In the genomic region with DNA sequence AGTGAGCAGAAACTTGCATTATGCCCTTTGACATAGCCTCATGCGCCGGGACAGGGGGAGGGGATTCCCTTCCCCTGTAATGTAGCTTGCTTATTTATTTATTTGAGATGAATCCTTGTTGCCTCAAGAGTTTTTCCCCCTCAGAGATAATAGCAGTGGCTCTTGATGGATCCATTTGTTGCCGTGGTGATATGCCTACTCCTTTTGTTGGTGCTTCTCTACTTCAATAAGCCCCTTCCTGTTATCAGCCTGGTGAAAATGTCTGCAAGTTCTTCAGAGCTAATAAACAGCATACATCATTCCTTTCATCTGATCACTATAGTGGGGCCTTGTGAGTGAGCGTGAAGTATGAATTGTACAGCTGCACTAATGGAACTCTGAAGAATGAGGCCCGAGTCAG, we compare ENCODE assay signal across 21 cellular contexts. TPM values are rescaled to one million over a fixed set of nuclear protein-coding genes. Genes with fewer than 3 reads are reported as not detected.
DNase-seq lines count a peak whose midpoint lies in the region; ATAC-seq and TF ChIP-seq lines count a peak whose summit lies in the region.
"Had no signal": no experiment of that assay in that cellular context is flagged by ENCODE, and none has a peak within 500 bp of the region (broad histone marks: within the 10 kb centered on the region; RNA-seq: fewer than 3 reads in every experiment).

No MANE protein-coding gene starts in this region.

- H3K9me3 ChIP-seq in smooth muscle cell (replicated peaks; ENCODE audit: low read depth), result no peaks in the 10 kb centered on the region
- H3K9me3 ChIP-seq: SK-N-SH had no signal

- H3K4me1 Mint-ChIP-seq in brain, result peaks cover 22% of the 10 kb centered on the region
- H3K4me1 Mint-ChIP-seq: activated CD4-positive, alpha-beta memory T cell treated with anti-CD3 and anti-CD28 coated beads, Interleukin-2, amount 10 ng/mL, durations not matched to agents 7 days and 5 days had no signal

- no peak overlapping the region for H3K4me3 ChIP-seq in smooth muscle cell

- no peaks in the 10 kb centered on the region for H3K4me1 ChIP-seq in smooth muscle cell (ENCODE audit: low read depth)

- H3K36me3 ChIP-seq in smooth muscle cell (ENCODE audit: low read depth), result no peaks in the 10 kb centered on the region

- H3K27ac Mint-ChIP-seq in brain, result peak overlapping the region in 3 of 5 experiments; percentile 12 to 70 (median 13)
- H3K27ac Mint-ChIP-seq: activated CD4-positive, alpha-beta memory T cell treated with anti-CD3 and anti-CD28 coated beads, Interleukin-2, amount 10 ng/mL, durations not matched to agents 7 days and 5 days; T-helper 2 cell treated with Interferon-gamma antibody and Interleukin-4, amounts not matched to agents 5 μg/mL and 100 μg/mL, for 36 hours had no signal

- no peak overlapping the region for H3K4me2 ChIP-seq in smooth muscle cell
- H3K4me2 ChIP-seq: SK-N-SH had no signal

- H3K79me2 ChIP-seq in smooth muscle cell (ENCODE audit: low read depth), result no peaks in the 10 kb centered on the region

- no peak overlapping the region for H3K4me3 Mint-ChIP-seq in brain
- H3K4me3 Mint-ChIP-seq: activated CD4-positive, alpha-beta memory T cell treated with anti-CD3 and anti-CD28 coated beads, Interleukin-2, amount 10 ng/mL, durations not matched to agents 7 days and 5 days; T-helper 2 cell treated with Interferon-gamma antibody and Interleukin-4, amounts not matched to agents 5 μg/mL and 100 μg/mL, for 36 hours had no signal

- no peaks in the 10 kb centered on the region for H3K27me3 Mint-ChIP-seq in brain
- H3K27me3 Mint-ChIP-seq: activated CD4-positive, alpha-beta memory T cell treated with anti-CD3 and anti-CD28 coated beads, Interleukin-2, amount 10 ng/mL, durations not matched to agents 7 days and 5 days had no signal

- H2AFZ ChIP-seq in smooth muscle cell (ENCODE audit: low read depth), result no peak overlapping the region

- TF ChIP-seq CTCF in brain (conservative IDR thresholded peaks at IDR 0.05) (no peak), smooth muscle cell (IDR thresholded peaks at IDR 0.05; ENCODE audit: borderline replicate concordance, insufficient read depth, poor library complexity, severe bottlenecking) (no peak)

- H3F3A ChIP-seq in smooth muscle cell (ENCODE audit: low read depth), result no peaks in the 10 kb centered on the region

- H3K9me3 Mint-ChIP-seq in brain, result no peaks in the 10 kb centered on the region
- H3K9me3 Mint-ChIP-seq: activated CD4-positive, alpha-beta memory T cell treated with anti-CD3 and anti-CD28 coated beads, Interleukin-2, amount 10 ng/mL, durations not matched to agents 7 days and 5 days; T-helper 2 cell treated with Interferon-gamma antibody and Interleukin-4, amounts not matched to agents 5 μg/mL and 100 μg/mL, for 36 hours had no signal

- no peaks in the 10 kb centered on the region for H4K20me1 ChIP-seq in smooth muscle cell (ENCODE audit: low read depth)

- no peak for ATAC-seq in GM18868 (IDR thresholded peaks at IDR 0.05; ENCODE audit: unreplicated experiment)
- ATAC-seq: left ventricle myocardium superior had no signal

- peaks cover 18% of the 10 kb centered on the region for H3K36me3 Mint-ChIP-seq in brain

- no peaks in the 10 kb centered on the region for H3K27me3 ChIP-seq in smooth muscle cell (ENCODE audit: low read depth)

- DNase-seq in NCI-H1092 treated with DMSO at 0.1 percent for 48 hours (lab: John Stamatoyannopoulos, UW), result peak; percentile 37
- peak; percentile 92 for DNase-seq in NCI-H2227 (lab: John Stamatoyannopoulos, UW; ENCODE audit: unreplicated experiment)
- DNase-seq in pons (ENCODE audit: low spot score), result peak; percentile 45
- no peak for DNase-seq in NCI-H2029 treated with DMSO at 0.1 percent for 48 hours (lab: John Stamatoyannopoulos, UW)
- no peak for DNase-seq in NCI-H526 (lab: John Stamatoyannopoulos, UW)
- DNase-seq in smooth muscle cell (lab: John Stamatoyannopoulos, UW; ENCODE audit: unreplicated experiment), result no peak
- DNase-seq: activated CD4-positive, alpha-beta memory T cell treated with anti-CD3 and anti-CD28 coated beads, Interleukin-2, amount 10 ng/mL, durations not matched to agents 7 days and 5 days; activated CD4-positive, CD25-positive, alpha-beta regulatory T cell; activated T-cell treated with anti-CD3 and anti-CD28 coated beads for 4 hours; dermis blood vessel endothelial cell; left ventricle myocardium superior; MM.1S; NCI-H2171 treated with DMSO at 0.1 percent for 48 hours; SK-N-SH; stimulated activated CD4-positive, alpha-beta T cell treated with anti-CD3 and anti-CD28 coated beads, Interleukin-12 subunit alpha, Interleukin-12 subunit beta, amount 100 ng/mL, for 4 hours had no signal

- no peak overlapping the region for H3K9ac ChIP-seq in smooth muscle cell (ENCODE audit: low read depth)
- H3K9ac ChIP-seq: SK-N-SH had no signal

- WGBS in smooth muscle cell (ENCODE audit: low lambda C conversion rate), result 92% methylated on average over 5 of the region's 5 CpGs

- H3K27ac ChIP-seq in smooth muscle cell (ENCODE audit: low read depth), result no peak overlapping the region
- H3K27ac ChIP-seq: epithelial cell of prostate, HL-60, RWPE1 had no signal

RNA-seq across cellular contexts. Expression of gene FZD5, which starts 19.4 kb away (rescaled TPM):
- polyA plus RNA-seq in brain (ENCODE audit: insufficient read depth, low read depth, low replicate concordance), result 2.0 TPM
- total RNA-seq in smooth muscle cell, result 0.67 and 1.4 TPM in 2 replicates
- 0.09 and 0.60 TPM in 2 replicates for polyA plus RNA-seq in smooth muscle cell

RNA-seq across cellular contexts. Expression of gene CCNYL1, which starts 38.9 kb away (rescaled TPM):
- polyA plus RNA-seq in brain (ENCODE audit: insufficient read depth, low read depth, low replicate concordance), result 2.6 TPM
- 8.8 and 15.1 TPM in 2 replicates for total RNA-seq in smooth muscle cell
- polyA plus RNA-seq in smooth muscle cell, result 7.2 and 9.6 TPM in 2 replicates

Comparison
In these comparisons a context has a peak if more than half of its experiments do, and no peak if none do; other contexts are left out.
1. DNase-seq: peak in NCI-H1092 treated with DMSO at 0.1 percent for 48 hours (single experiment), NCI-H2227 (single experiment) and pons (single experiment); none in NCI-H2029 treated with DMSO at 0.1 percent for 48 hours (single experiment), NCI-H526 (0 of 2) and smooth muscle cell (single experiment).